Comparison of ENCODE assay signal across 8 cellular contexts in the genomic region with DNA sequence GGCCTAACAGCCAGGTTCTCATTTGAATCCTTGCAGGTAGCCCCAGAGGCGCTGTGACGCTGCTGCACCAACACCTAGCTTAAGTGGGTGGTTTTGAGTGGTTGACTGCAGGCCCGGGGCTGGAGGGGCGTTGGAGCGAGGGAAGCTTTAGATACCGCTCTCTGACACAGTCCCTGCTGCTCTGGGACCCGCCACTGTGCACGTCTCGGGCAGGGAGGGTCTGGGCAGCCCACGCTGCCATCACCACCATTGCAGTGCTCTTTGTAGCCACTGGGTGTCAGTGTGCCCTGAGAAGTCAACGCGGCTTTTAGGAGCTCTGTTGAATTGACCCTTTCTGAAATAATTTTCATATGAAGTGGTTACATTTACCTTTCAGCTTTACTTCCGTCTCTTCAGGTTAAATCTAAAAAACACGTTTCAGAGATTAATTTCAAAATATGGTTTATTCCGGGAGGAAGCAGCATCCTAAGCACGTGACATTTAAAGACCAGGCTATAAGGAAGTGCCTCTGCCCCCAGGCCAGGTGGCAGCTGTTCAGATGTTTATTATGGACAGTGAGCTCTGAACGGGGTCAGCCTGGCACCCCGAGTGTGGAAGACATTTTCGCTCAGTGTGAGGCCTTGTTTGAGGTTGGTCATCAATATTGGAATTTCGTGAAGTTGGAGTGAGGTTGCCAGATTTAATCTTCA. TPM values are rescaled to one million over a fixed set of nuclear protein-coding genes. Genes with fewer than 3 reads are reported as not detected.
DNase-seq lines count a peak whose midpoint lies in the region; ATAC-seq, FAIRE-seq and TF ChIP-seq lines count a peak whose summit lies in the region.

No MANE protein-coding gene starts in this region.

- no peak overlapping the region for H3K4me3 Mint-ChIP-seq in CD8-positive, alpha-beta T cell
- no peak overlapping the region for H3K4me3 Mint-ChIP-seq in activated T-helper 17 cell treated with anti-CD3 and anti-CD28 coated beads, Interleukin-2, amount 50 U/mL, for 72 hours

- no peaks in the 10 kb centered on the region for H3K27me3 ChIP-seq in CD8-positive, alpha-beta T cell (ENCODE audit: insufficient read depth, low read length)
- no peaks in the 10 kb centered on the region for H3K27me3 ChIP-seq in HL-60 (ENCODE audit: insufficient read depth, poor library complexity, severe bottlenecking)
- no peaks in the 10 kb centered on the region for H3K27me3 ChIP-seq in tibial artery

- FAIRE-seq in RCC 7860 (lab: Jason Lieb, UNC) = no peak

- peak; percentile 95 for TF ChIP-seq CTCF in CD8-positive, alpha-beta T cell (IDR thresholded peaks at IDR 0.05)
- TF ChIP-seq CTCF in HL-60 (IDR thresholded peaks at IDR 0.05; ENCODE audit: insufficient read depth, low read length) (peak; percentile 94), omental fat pad (IDR thresholded peaks at IDR 0.05) (peak in 2 of 3 donors; percentile 23 to 92), tibial artery (IDR thresholded peaks at IDR 0.05) (peak; percentile 86 to 89)

- no peaks in the 10 kb centered on the region for H3K27me3 Mint-ChIP-seq in CD8-positive, alpha-beta T cell (ENCODE audit: low read depth)
- no peaks in the 10 kb centered on the region for H3K27me3 Mint-ChIP-seq in activated T-helper 17 cell treated with anti-CD3 and anti-CD28 coated beads, Interleukin-2, amount 50 U/mL, for 72 hours

- POLR2A ChIA-PET in CD8-positive, alpha-beta T cell (lab: Charles Lee) = interaction anchor here (0.9 kb wide), 2 partner anchors 8 to 632 kb away, joined by 3 read pairs; no protein-coding TSS in a partner anchor

- H3K36me3 ChIP-seq in CD8-positive, alpha-beta T cell (ENCODE audit: insufficient read depth, low read length) = peaks cover 16% of the 10 kb centered on the region
- H3K36me3 ChIP-seq in tibial artery = peaks cover 68 to 95% (median 91%) of the 10 kb centered on the region in 3 donors

- H3K27ac Mint-ChIP-seq in CD8-positive, alpha-beta T cell = no peak overlapping the region
- H3K27ac Mint-ChIP-seq in activated T-helper 17 cell treated with anti-CD3 and anti-CD28 coated beads, Interleukin-2, amount 50 U/mL, for 72 hours = peak overlapping the region; percentile 70

- H3K9me3 ChIP-seq in CD8-positive, alpha-beta T cell (ENCODE audit: low read length) = no peaks in the 10 kb centered on the region
- no peaks in the 10 kb centered on the region for H3K9me3 ChIP-seq in tibial artery

- H3K36me3 Mint-ChIP-seq in CD8-positive, alpha-beta T cell = peaks cover 84% of the 10 kb centered on the region
- peaks cover 89% of the 10 kb centered on the region for H3K36me3 Mint-ChIP-seq in activated T-helper 17 cell treated with anti-CD3 and anti-CD28 coated beads, Interleukin-2, amount 50 U/mL, for 72 hours (ENCODE audit: low read depth)

- peak; percentile 72 for ATAC-seq in CD8-positive, alpha-beta T cell
- peak; percentile 56 for ATAC-seq in activated T-helper 17 cell treated with anti-CD3 and anti-CD28 coated beads, Interleukin-2, amount 50 U/mL, for 72 hours (replicated peaks)
- ATAC-seq in omental fat pad (ENCODE audit: low FRiP score) (peak; percentile 57), GM21390 (IDR thresholded peaks at IDR 0.05; ENCODE audit: unreplicated experiment) (no peak)

- peak; percentile 30 to 70 (median 58) for DNase-seq in CD8-positive, alpha-beta T cell
- DNase-seq in HL-60 (ENCODE audit: low read depth in 1 of 2, low spot score in 1 of 2) (peak; percentile 20 to 46), RCC 7860 (ENCODE audit: low spot score) (peak; percentile 14), fibroblast of the conjunctiva (ENCODE audit: low read depth) (peak; percentile 49), omental fat pad (ENCODE audit: low spot score) (peak; percentile 48), tibial artery (peak in 1 of 2 donors; percentile 32)

- H3K27ac ChIP-seq in CD8-positive, alpha-beta T cell (ENCODE audit: low read depth, low read length) = no peak overlapping the region
- H3K27ac ChIP-seq in HL-60 (replicated peaks) = no peak overlapping the region
- no peak overlapping the region for H3K27ac ChIP-seq in tibial artery

- intact Hi-C loops in CD8-positive, alpha-beta T cell (cut with DNase I, micrococcal nuclease) = loop anchor here (1.0 to 5.0 kb wide), 5 partner anchors 38 to 633 kb away; a partner anchor contains a TSS
- intact Hi-C loops in tibial artery (cut with DNase I; ENCODE audit: low total_unique reads) = loop anchor here (2.0 kb wide), 1 partner anchor 634 kb away; no protein-coding TSS in a partner anchor

- CTCF ChIA-PET in CD8-positive, alpha-beta T cell (lab: Charles Lee) = interaction anchor here (0.6 to 5.8 kb wide), 55 partner anchors 8 to 741 kb away, joined by 3 to 110 read pairs (median 4); a partner anchor contains a TSS

- peaks cover 27% of the 10 kb centered on the region for H3K4me1 Mint-ChIP-seq in CD8-positive, alpha-beta T cell (ENCODE audit: low read depth)
- peaks cover 5% of the 10 kb centered on the region for H3K4me1 Mint-ChIP-seq in activated T-helper 17 cell treated with anti-CD3 and anti-CD28 coated beads, Interleukin-2, amount 50 U/mL, for 72 hours

- H3K9me3 Mint-ChIP-seq in CD8-positive, alpha-beta T cell = no peaks in the 10 kb centered on the region
- H3K9me3 Mint-ChIP-seq in activated T-helper 17 cell treated with anti-CD3 and anti-CD28 coated beads, Interleukin-2, amount 50 U/mL, for 72 hours = no peaks in the 10 kb centered on the region

- no peak overlapping the region for H3K4me3 ChIP-seq in CD8-positive, alpha-beta T cell (ENCODE audit: low read depth, low read length)
- H3K4me3 ChIP-seq in HL-60 (replicated peaks; ENCODE audit: insufficient read depth, low read length) = no peak overlapping the region
- H3K4me3 ChIP-seq in tibial artery = no peak overlapping the region

- peaks cover 15% of the 10 kb centered on the region for H3K4me1 ChIP-seq in CD8-positive, alpha-beta T cell (ENCODE audit: insufficient read depth, low read length)
- H3K4me1 ChIP-seq in tibial artery = peaks cover 0 to 6% (median 0%) of the 10 kb centered on the region in 4 donors

RNA-seq across cellular contexts. Expression of a gene that starts 30.9 kb away (rescaled TPM):
- total RNA-seq in CD8-positive, alpha-beta T cell = 1 to 10 TPM; 4.1 to 4.9 TPM
- 10 to 100 TPM; 50.2 to 66.1 TPM for total RNA-seq in activated T-helper 17 cell treated with anti-CD3 and anti-CD28 coated beads, Interleukin-2, amount 50 U/mL, for 72 hours
- total RNA-seq in omental fat pad = 10 to 100 TPM; 59.5 to 82.0 (median 61.2) TPM

RNA-seq across cellular contexts. Expression of a gene that starts 38.0 kb away (rescaled TPM):
- total RNA-seq in CD8-positive, alpha-beta T cell = 10 to 100 TPM; 20.7 to 24.9 TPM
- 10 to 100 TPM; 31.7 to 57.2 TPM for total RNA-seq in activated T-helper 17 cell treated with anti-CD3 and anti-CD28 coated beads, Interleukin-2, amount 50 U/mL, for 72 hours
- total RNA-seq in omental fat pad = 10 to 100 TPM; 27.6 to 45.4 (median 32.3) TPM

Comparison
In these comparisons a context has a peak if more than half of its experiments do, and no peak if none do; other contexts are left out.
1. RNA of a gene that starts 30.9 kb away (total RNA-seq): 50.2 to 66.1 TPM in activated T-helper 17 cell treated with anti-CD3 and anti-CD28 coated beads, Interleukin-2, amount 50 U/mL, for 72 hours and 59.5 to 82.0 TPM in omental fat pad; 4.1 to 4.9 TPM in CD8-positive, alpha-beta T cell; every median in the first group is over 4 times any median in the second.
2. Peak in every context shown above with its lines, with median percentiles within 50 percentile points of each other: CTCF ChIP-seq.